In the genomic region with DNA sequence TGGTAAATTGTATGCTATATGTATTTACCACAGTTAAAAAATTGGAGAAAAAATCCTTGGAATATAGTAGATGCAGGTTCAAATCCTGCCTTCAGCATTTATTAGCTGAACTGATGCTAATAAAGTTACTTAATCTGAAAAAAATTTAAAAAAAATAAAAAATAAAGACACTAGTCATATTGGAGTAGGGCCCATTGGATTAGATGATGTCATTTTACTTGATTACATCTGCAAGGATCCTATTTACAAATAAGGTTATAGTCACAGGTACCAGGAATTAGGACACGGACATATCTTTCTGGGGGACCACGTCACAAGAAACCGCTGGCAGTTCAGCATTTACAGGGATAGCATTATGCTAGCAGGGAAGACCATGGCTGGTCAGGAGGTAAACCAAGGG, we compare ENCODE assay signal across 17 cellular contexts. TPM values are rescaled to one million over a fixed set of nuclear protein-coding genes. Genes with fewer than 3 reads are reported as not detected.
DNase-seq lines count a peak whose midpoint lies in the region; ATAC-seq and TF ChIP-seq lines count a peak whose summit lies in the region.
"Had no signal": no experiment of that assay in that cellular context is flagged by ENCODE, and none has a peak within 500 bp of the region (broad histone marks: within the 10 kb centered on the region; RNA-seq: fewer than 3 reads in every experiment).

No MANE protein-coding gene starts in this region.

- H3K27ac Mint-ChIP-seq in naive thymus-derived CD4-positive, alpha-beta T cell: no peak overlapping the region
- H3K27ac Mint-ChIP-seq: CD4-positive, CD25-positive, alpha-beta regulatory T cell; GM23338; HFFc6 had no signal

- no peaks in the 10 kb centered on the region for H3K27me3 ChIP-seq in SJCRH30
- H3K27me3 ChIP-seq in lung (ENCODE audit: control insufficient read depth, insufficient read depth): no peaks in the 10 kb centered on the region
- no peaks in the 10 kb centered on the region for H3K27me3 ChIP-seq in gastrocnemius medialis
- H3K27me3 ChIP-seq in naive thymus-derived CD4-positive, alpha-beta T cell (ENCODE audit: control insufficient read depth in 2 of 2, insufficient read depth in 2 of 2, low read length in 2 of 2): no peaks in the 10 kb centered on the region
- H3K27me3 ChIP-seq: BE2C had no signal

- TF ChIP-seq POLR2A in gastrocnemius medialis (IDR thresholded peaks at IDR 0.05): no peak

- peak overlapping the region in 1 of 10 donors; percentile 25 for H3K4me3 Mint-ChIP-seq in naive thymus-derived CD4-positive, alpha-beta T cell
- H3K4me3 Mint-ChIP-seq: GM23338, HFFc6 had no signal

- H3K4me1 ChIP-seq in SJCRH30 (peaks cover 40% of the 10 kb centered on the region), lung (ENCODE audit: control insufficient read depth in 2 of 2, insufficient read depth in 2 of 2, low read length in 2 of 2) (peaks cover 1 to 4% of the 10 kb centered on the region in 2 donors), gastrocnemius medialis (peaks cover 10 to 19% of the 10 kb centered on the region in 2 donors)
- H3K4me1 ChIP-seq in naive thymus-derived CD4-positive, alpha-beta T cell (ENCODE audit: control insufficient read depth in 2 of 2, insufficient read depth in 2 of 2, low read length in 2 of 2): peaks cover 1 to 7% of the 10 kb centered on the region in 2 donors
- H3K4me1 ChIP-seq: BE2C, Caco-2 had no signal

- H3K4me3 ChIP-seq in SJCRH30 (no peak overlapping the region), lung (peak overlapping the region; percentile 4), gastrocnemius medialis (no peak overlapping the region)
- H3K4me3 ChIP-seq in naive thymus-derived CD4-positive, alpha-beta T cell (ENCODE audit: low read length): no peak overlapping the region
- H3K4me3 ChIP-seq: GM23338 had no signal

- H3K4me1 Mint-ChIP-seq in naive thymus-derived CD4-positive, alpha-beta T cell: peaks cover under 1 to 43% (median 32%) of the 10 kb centered on the region in 7 donors

- H3K36me3 ChIP-seq in SJCRH30 (peaks cover 22% of the 10 kb centered on the region), lung (ENCODE audit: control insufficient read depth in 2 of 2, insufficient read depth in 2 of 2, low read length in 2 of 2) (peaks cover 9 to 21% of the 10 kb centered on the region in 2 donors), gastrocnemius medialis (peaks cover 4 to 24% of the 10 kb centered on the region in 2 donors)
- H3K36me3 ChIP-seq in naive thymus-derived CD4-positive, alpha-beta T cell (ENCODE audit: control insufficient read depth in 2 of 3, insufficient read depth in 3 of 3, low read length in 3 of 3): peaks cover 10 to 36% (median 14%) of the 10 kb centered on the region in 3 experiments

- H3K27ac ChIP-seq in SJCRH30: peak overlapping the region; percentile 64; the same call in 1 of the 2 replicates
- no peak overlapping the region for H3K27ac ChIP-seq in lung (ENCODE audit: low read depth in 1 of 2, low read length in 1 of 2)
- peak overlapping the region; percentile 36 to 79 (median 59) for H3K27ac ChIP-seq in gastrocnemius medialis
- H3K27ac ChIP-seq in naive thymus-derived CD4-positive, alpha-beta T cell (ENCODE audit: low read depth, low read length): no peak overlapping the region
- H3K27ac ChIP-seq: HL-60 had no signal

- intact Hi-C loops in gastrocnemius medialis (cut with DNase I; ENCODE audit: low total_unique reads): loop anchor here (2.0 kb wide), 1 partner anchor 53 kb away; a partner anchor contains a TSS
- intact Hi-C loops in naive thymus-derived CD4-positive, alpha-beta T cell (cut with micrococcal nuclease): no loop called here

- H3K9me3 ChIP-seq in SJCRH30 (replicated peaks): peaks cover 16% of the 10 kb centered on the region
- peaks cover 3 to 28% of the 10 kb centered on the region in 2 donors for H3K9me3 ChIP-seq in lung (ENCODE audit: control insufficient read depth in 2 of 2, insufficient read depth in 1 of 2, low read length in 1 of 2)
- H3K9me3 ChIP-seq in gastrocnemius medialis: peaks cover 0 to 29% (median 6%) of the 10 kb centered on the region in 3 donors
- peaks cover 4 to 12% (median 4%) of the 10 kb centered on the region in 3 experiments for H3K9me3 ChIP-seq in naive thymus-derived CD4-positive, alpha-beta T cell (ENCODE audit: control insufficient read depth in 2 of 3, low read length in 3 of 3)

- in situ Hi-C loops in gastrocnemius medialis (cut with MboI; ENCODE audit: low sequenced_read_pairs in 4 of 4): no loop called here

- H3K9me3 Mint-ChIP-seq in naive thymus-derived CD4-positive, alpha-beta T cell: peaks cover 2 to 61% (median 25%) of the 10 kb centered on the region in 11 donors

- CTCF ChIA-PET in naive thymus-derived CD4-positive, alpha-beta T cell (lab: Charles Lee): no interaction called here

- ATAC-seq in lung (ENCODE audit: insufficient read depth, low FRiP score): no peak
- ATAC-seq in gastrocnemius medialis: no peak
- ATAC-seq in naive thymus-derived CD4-positive, alpha-beta T cell: no peak
- ATAC-seq: GM23338 had no signal

- no peak for TF ChIP-seq CTCF in lung (IDR thresholded peaks at IDR 0.05; ENCODE audit: control extremely low read depth, extremely low read depth)
- no peak for TF ChIP-seq CTCF in gastrocnemius medialis (IDR thresholded peaks at IDR 0.05 in 4 of 5, conservative IDR thresholded peaks at IDR 0.05 in 1 of 5)

- 95 to 99% methylated on average over 3 of the region's 3 CpGs for WGBS in lung, 2 donors

- DNase-seq in SJCRH30 (no peak), lung (ENCODE audit: low spot score) (no peak), gastrocnemius medialis (no peak)
- no peak for DNase-seq in naive thymus-derived CD4-positive, alpha-beta T cell
- DNase-seq in activated naive CD4-positive, alpha-beta T cell treated with Interleukin-2 at 50 U/mL for 16 hours: no peak
- DNase-seq in activated CD4-positive, alpha-beta T cell treated with anti-CD3 and anti-CD28 coated beads, Interleukin-2, amount 50 U/mL, for 48 hours: no peak
- DNase-seq: ACHN; BE2C; C1 segment of cervical spinal cord; Caco-2; CD4-positive, CD25-positive, alpha-beta regulatory T cell; HCEC 1CT; HFFc6; IMR-90 had no signal

- H3K27me3 Mint-ChIP-seq in naive thymus-derived CD4-positive, alpha-beta T cell: peaks cover 0 to 2% (median 0%) of the 10 kb centered on the region in 5 donors
- H3K27me3 Mint-ChIP-seq: CD4-positive, CD25-positive, alpha-beta regulatory T cell had no signal

- POLR2A ChIA-PET in naive thymus-derived CD4-positive, alpha-beta T cell (lab: Charles Lee): interaction anchor here (0.5 kb wide), 1 partner anchor 15 kb away, joined by 3 read pairs; no protein-coding TSS in a partner anchor

- peaks cover 16 to 59% (median 48%) of the 10 kb centered on the region in 5 donors for H3K36me3 Mint-ChIP-seq in naive thymus-derived CD4-positive, alpha-beta T cell

RNA-seq across cellular contexts. Expression of a gene that starts 6.2 kb away (rescaled TPM):
- total RNA-seq in SJCRH30 (2014; rRNA removed; shearing (Covaris generic)): 10.7 and 11.8 TPM in 2 replicates
- total RNA-seq in lung (1 to 10 TPM; 5.0 to 9.6 TPM), gastrocnemius medialis (1 to 10 TPM; 1.9 to 5.5 (median 2.7) TPM)
- polyA plus RNA-seq in lung: 1 to 10 TPM; 1.6 to 2.1 TPM
- total RNA-seq in naive thymus-derived CD4-positive, alpha-beta T cell: 1 to 10 TPM; 1.2 to 10.0 (median 2.7) TPM
- polyA plus RNA-seq in naive thymus-derived CD4-positive, alpha-beta T cell: 1 to 10 TPM; 2.4 to 7.1 TPM

RNA-seq across cellular contexts. Expression of a gene that starts 19.6 kb away (rescaled TPM):
- 18.4 and 21.3 TPM in 2 replicates for total RNA-seq in SJCRH30 (2014; rRNA removed; shearing (Covaris generic))
- total RNA-seq in lung (not detected), gastrocnemius medialis (under 1 TPM in 2 of 4 donors, not detected in 2; 0.26 to 0.34 TPM)
- polyA plus RNA-seq in lung: under 1 TPM; 0.02 to 0.09 TPM
- not detected for total RNA-seq in naive thymus-derived CD4-positive, alpha-beta T cell
- polyA plus RNA-seq in naive thymus-derived CD4-positive, alpha-beta T cell: not detected
- total RNA-seq: CD4-positive, CD25-positive, alpha-beta regulatory T cell; GM23338; HFFc6; IMR-90 had no signal
- polyA plus RNA-seq: CD4-positive, CD25-positive, alpha-beta regulatory T cell; GM23338; IMR-90 had no signal

RNA-seq across cellular contexts. Expression of a gene that starts 27.8 kb away (rescaled TPM):
- total RNA-seq in SJCRH30 (2014; rRNA removed; shearing (Covaris generic)): 1.3 and 1.6 TPM in 2 replicates
- total RNA-seq in lung (1 to 10 TPM; 5.0 to 8.8 TPM), gastrocnemius medialis (1 to 10 TPM; 2.1 to 5.3 (median 2.6) TPM)
- polyA plus RNA-seq in lung: 1 to 10 TPM; 1.1 to 3.1 TPM
- 1 to 10 TPM; 3.7 to 9.2 (median 5.8) TPM for total RNA-seq in naive thymus-derived CD4-positive, alpha-beta T cell
- 1 to 10 TPM; 3.6 to 7.1 TPM for polyA plus RNA-seq in naive thymus-derived CD4-positive, alpha-beta T cell

RNA-seq across cellular contexts. Expression of a gene that starts 53.2 kb away (rescaled TPM):
- 16.7 and 18.9 TPM in 2 replicates for total RNA-seq in SJCRH30 (2014; rRNA removed; shearing (Covaris generic))
- 1 to 10 TPM; 4.3 to 4.6 TPM for total RNA-seq in lung
- polyA plus RNA-seq in lung: 1 to 10 TPM; 4.0 to 5.5 TPM
- total RNA-seq in gastrocnemius medialis: 1 to 10 TPM in 2 of 4 donors, under 1 TPM in 2; 0.44 to 2.1 (median 0.83) TPM
- total RNA-seq in naive thymus-derived CD4-positive, alpha-beta T cell: 1 to 10 TPM; 1.7 to 5.0 (median 2.2) TPM
- polyA plus RNA-seq in naive thymus-derived CD4-positive, alpha-beta T cell: 1 to 10 TPM in 1 of 2 donors, under 1 TPM in 1; 0.97 to 4.3 TPM
- total RNA-seq: HT1080 had no signal

Comparison
In these comparisons a context has a peak if more than half of its experiments do, and no peak if none do; other contexts are left out.
1. H3K27ac ChIP-seq: peak in SJCRH30 (single experiment) and gastrocnemius medialis (4 of 4); none in lung (0 of 2) and naive thymus-derived CD4-positive, alpha-beta T cell (single experiment).
2. RNA of a gene that starts 19.6 kb away (total RNA-seq): 18.4 to 21.3 TPM in SJCRH30; 0.26 to 0.34 TPM in gastrocnemius medialis, not detected in lung and not detected in naive thymus-derived CD4-positive, alpha-beta T cell; every median in the first group is over 10 times any median in the second.